1 cellular context compared by ENCODE assay signal in the genomic region with DNA sequence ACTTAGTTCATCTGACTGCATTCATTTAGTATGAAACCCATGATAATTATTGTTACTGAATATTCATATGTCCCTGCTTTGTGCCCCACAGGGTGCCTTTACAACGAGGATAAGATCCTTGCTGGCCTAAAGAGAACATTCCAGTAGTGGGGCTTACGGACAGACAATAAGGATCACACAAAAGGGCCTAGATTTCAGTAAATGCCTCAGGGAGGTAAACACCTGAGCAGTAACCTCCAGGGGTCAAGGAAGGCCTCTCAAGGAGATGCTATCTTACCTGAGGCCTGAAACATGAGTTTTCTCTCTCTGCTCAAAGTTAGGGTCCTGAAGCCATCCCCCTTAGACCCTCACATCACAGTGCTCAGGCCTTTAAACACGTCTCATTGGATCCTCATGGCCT.
TF ChIP-seq lines count a peak whose summit lies in the region.

No MANE protein-coding gene starts in this region.

TF ChIP-seq in WTC11, 78 proteins besides CTCF, POLR2A, EP300 and RAD21 (continued from another document):
- TF ChIP-seq, protein P1, sequence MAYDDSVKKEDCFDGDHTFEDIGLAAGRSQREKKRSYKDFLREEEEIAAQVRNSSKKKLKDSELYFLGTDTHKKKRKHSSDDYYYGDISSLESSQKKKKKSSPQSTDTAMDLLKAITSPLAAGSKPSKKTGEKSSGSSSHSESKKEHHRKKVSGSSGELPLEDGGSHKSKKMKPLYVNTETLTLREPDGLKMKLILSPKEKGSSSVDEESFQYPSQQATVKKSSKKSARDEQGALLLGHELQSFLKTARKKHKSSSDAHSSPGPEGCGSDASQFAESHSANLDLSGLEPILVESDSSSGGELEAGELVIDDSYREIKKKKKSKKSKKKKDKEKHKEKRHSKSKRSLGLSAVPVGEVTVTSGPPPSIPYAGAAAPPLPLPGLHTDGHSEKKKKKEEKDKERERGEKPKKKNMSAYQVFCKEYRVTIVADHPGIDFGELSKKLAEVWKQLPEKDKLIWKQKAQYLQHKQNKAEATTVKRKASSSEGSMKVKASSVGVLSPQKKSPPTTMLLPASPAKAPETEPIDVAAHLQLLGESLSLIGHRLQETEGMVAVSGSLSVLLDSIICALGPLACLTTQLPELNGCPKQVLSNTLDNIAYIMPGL (CRISPR knock-in tag; IDR thresholded peaks at IDR 0.05), result no peak
- TF ChIP-seq, protein P2, sequence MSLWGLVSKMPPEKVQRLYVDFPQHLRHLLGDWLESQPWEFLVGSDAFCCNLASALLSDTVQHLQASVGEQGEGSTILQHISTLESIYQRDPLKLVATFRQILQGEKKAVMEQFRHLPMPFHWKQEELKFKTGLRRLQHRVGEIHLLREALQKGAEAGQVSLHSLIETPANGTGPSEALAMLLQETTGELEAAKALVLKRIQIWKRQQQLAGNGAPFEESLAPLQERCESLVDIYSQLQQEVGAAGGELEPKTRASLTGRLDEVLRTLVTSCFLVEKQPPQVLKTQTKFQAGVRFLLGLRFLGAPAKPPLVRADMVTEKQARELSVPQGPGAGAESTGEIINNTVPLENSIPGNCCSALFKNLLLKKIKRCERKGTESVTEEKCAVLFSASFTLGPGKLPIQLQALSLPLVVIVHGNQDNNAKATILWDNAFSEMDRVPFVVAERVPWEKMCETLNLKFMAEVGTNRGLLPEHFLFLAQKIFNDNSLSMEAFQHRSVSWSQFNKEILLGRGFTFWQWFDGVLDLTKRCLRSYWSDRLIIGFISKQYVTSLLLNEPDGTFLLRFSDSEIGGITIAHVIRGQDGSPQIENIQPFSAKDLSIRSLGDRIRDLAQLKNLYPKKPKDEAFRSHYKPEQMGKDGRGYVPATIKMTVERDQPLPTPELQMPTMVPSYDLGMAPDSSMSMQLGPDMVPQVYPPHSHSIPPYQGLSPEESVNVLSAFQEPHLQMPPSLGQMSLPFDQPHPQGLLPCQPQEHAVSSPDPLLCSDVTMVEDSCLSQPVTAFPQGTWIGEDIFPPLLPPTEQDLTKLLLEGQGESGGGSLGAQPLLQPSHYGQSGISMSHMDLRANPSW (CRISPR knock-in tag; conservative IDR thresholded peaks at IDR 0.05; ENCODE audit: low read depth), result no peak
TF ChIP-seq in WTC11: peak in this region for 0.
